ENCODE assay signal across 15 cellular contexts in genomic region chr20:48949304-48950170, GRCh38. TPM values are rescaled to one million over a fixed set of nuclear protein-coding genes. Genes with fewer than 3 reads are reported as not detected.
DNase-seq lines count a peak whose midpoint lies in the region; ATAC-seq and TF ChIP-seq lines count a peak whose summit lies in the region.
"Had no signal": no experiment of that assay in that cellular context is flagged by ENCODE, and none has a peak within 500 bp of the region (broad histone marks: within the 10 kb centered on the region; RNA-seq: fewer than 3 reads in every experiment).

No MANE protein-coding gene starts in this region.

- H3K27me3 ChIP-seq in RWPE2 (ENCODE audit: insufficient read depth, poor library complexity, severe bottlenecking), result no peaks in the 10 kb centered on the region
- H3K27me3 ChIP-seq: esophagus muscularis mucosa had no signal

- no peaks in the 10 kb centered on the region for H3K27me3 Mint-ChIP-seq in natural killer cell treated with Interleukin-12 subunit alpha and Interleukin-12 subunit beta and Interleukin-15 and Interleukin-18, amount 100 ng/mL, for 72 hours
- H3K27me3 Mint-ChIP-seq: activated naive CD4-positive, alpha-beta T cell treated with anti-CD3 and anti-CD28 coated beads, Interleukin-2, amount 50 U/mL, for 24 hours had no signal

- H3K36me3 ChIP-seq in RWPE2 (ENCODE audit: low read depth), result peaks cover 83% of the 10 kb centered on the region

- H3K27ac Mint-ChIP-seq in activated naive CD4-positive, alpha-beta T cell treated with anti-CD3 and anti-CD28 coated beads, Interleukin-2, amount 50 U/mL, for 72 hours, result peak overlapping the region; percentile 14 to 31
- H3K27ac Mint-ChIP-seq in natural killer cell treated with Interleukin-12 subunit alpha and Interleukin-12 subunit beta and Interleukin-15 and Interleukin-18, amount 100 ng/mL, for 72 hours, result no peak overlapping the region
- H3K27ac Mint-ChIP-seq: activated naive CD4-positive, alpha-beta T cell treated with anti-CD3 and anti-CD28 coated beads, Interleukin-2, amount 50 U/mL, for 24 hours had no signal

- no peak overlapping the region for H3K27ac ChIP-seq in RWPE2 (ENCODE audit: poor library complexity, severe bottlenecking)
- H3K27ac ChIP-seq: esophagus muscularis mucosa had no signal

- no peak for DNase-seq in activated naive CD4-positive, alpha-beta T cell treated with anti-CD3 and anti-CD28 coated beads, Interleukin-2, amount 50 U/mL, for 72 hours (ENCODE audit: low spot score in 2 of 2)
- no peak for DNase-seq in activated naive CD4-positive, alpha-beta T cell treated with Interleukin-2 at 50 U/mL for 16 hours
- DNase-seq in RWPE2 (ENCODE audit: low spot score) (peak; percentile 69), iPS-NIHi7 (ENCODE audit: extremely low spot score) (peak; percentile 48)
- DNase-seq in natural killer cell treated with Interleukin-12 subunit alpha and Interleukin-12 subunit beta and Interleukin-15 and Interleukin-18, amount 100 ng/mL, for 72 hours (ENCODE audit: low spot score), result no peak
- DNase-seq: ACHN, cerebellar nuclear complex, mammary epithelial cell, occipital lobe, SHP77 treated with DMSO at 0.1 percent for 48 hours had no signal

- H3K4me3 ChIP-seq in RWPE2 (ENCODE audit: severe bottlenecking), result no peak overlapping the region
- H3K4me3 ChIP-seq: esophagus muscularis mucosa had no signal

- no peaks in the 10 kb centered on the region for H3K9me3 Mint-ChIP-seq in activated naive CD4-positive, alpha-beta T cell treated with anti-CD3 and anti-CD28 coated beads, Interleukin-2, amount 50 U/mL, for 72 hours
- H3K9me3 Mint-ChIP-seq in natural killer cell treated with Interleukin-12 subunit alpha and Interleukin-12 subunit beta and Interleukin-15 and Interleukin-18, amount 100 ng/mL, for 72 hours, result no peaks in the 10 kb centered on the region
- H3K9me3 Mint-ChIP-seq: activated naive CD4-positive, alpha-beta T cell treated with anti-CD3 and anti-CD28 coated beads, Interleukin-2, amount 50 U/mL, for 24 hours had no signal

- no peak for ATAC-seq in activated naive CD4-positive, alpha-beta T cell treated with anti-CD3 and anti-CD28 coated beads, Interleukin-2, amount 50 U/mL, for 72 hours
- no peak for ATAC-seq in RWPE2 (ENCODE audit: low read depth)
- no peak for ATAC-seq in natural killer cell treated with Interleukin-12 subunit alpha and Interleukin-12 subunit beta and Interleukin-15 and Interleukin-18, amount 100 ng/mL, for 72 hours
- ATAC-seq in GM19395 (IDR thresholded peaks at IDR 0.05; ENCODE audit: unreplicated experiment), result no peak
- no peak for ATAC-seq in GM21528 (IDR thresholded peaks at IDR 0.05; ENCODE audit: low FRiP score, unreplicated experiment)
- ATAC-seq in HG03354 (IDR thresholded peaks at IDR 0.05; ENCODE audit: poor library complexity, severe bottlenecking, unreplicated experiment), result no peak

- H3K4me3 Mint-ChIP-seq in natural killer cell treated with Interleukin-12 subunit alpha and Interleukin-12 subunit beta and Interleukin-15 and Interleukin-18, amount 100 ng/mL, for 72 hours, result no peak overlapping the region
- H3K4me3 Mint-ChIP-seq: activated naive CD4-positive, alpha-beta T cell treated with anti-CD3 and anti-CD28 coated beads, Interleukin-2, amount 50 U/mL, for 24 hours had no signal

- H3K4me1 ChIP-seq in RWPE2 (ENCODE audit: insufficient read depth, poor library complexity, severe bottlenecking), result peaks cover 11% of the 10 kb centered on the region

- H3K36me3 Mint-ChIP-seq in activated naive CD4-positive, alpha-beta T cell treated with anti-CD3 and anti-CD28 coated beads, Interleukin-2, amount 50 U/mL, for 72 hours, result peaks cover 0 to 6% of the 10 kb centered on the region in 2 donors
- peaks cover 18% of the 10 kb centered on the region for H3K36me3 Mint-ChIP-seq in natural killer cell treated with Interleukin-12 subunit alpha and Interleukin-12 subunit beta and Interleukin-15 and Interleukin-18, amount 100 ng/mL, for 72 hours

- H3K9me3 ChIP-seq in RWPE2 (ENCODE audit: severe bottlenecking), result no peaks in the 10 kb centered on the region
- H3K9me3 ChIP-seq: esophagus muscularis mucosa had no signal

- H3K4me1 Mint-ChIP-seq in natural killer cell treated with Interleukin-12 subunit alpha and Interleukin-12 subunit beta and Interleukin-15 and Interleukin-18, amount 100 ng/mL, for 72 hours (ENCODE audit: low read depth in 2 of 2), result no peaks in the 10 kb centered on the region
- H3K4me1 Mint-ChIP-seq: activated naive CD4-positive, alpha-beta T cell treated with anti-CD3 and anti-CD28 coated beads, Interleukin-2, amount 50 U/mL, for 24 hours had no signal

- TF ChIP-seq CTCF in RWPE2 (IDR thresholded peaks at IDR 0.05; ENCODE audit: poor library complexity, severe bottlenecking), result no peak

RNA-seq across cellular contexts. Expression of gene ARFGEF2, which starts 28.0 kb away (rescaled TPM):
- 10 to 100 TPM; 23.6 to 24.7 TPM for total RNA-seq in activated naive CD4-positive, alpha-beta T cell treated with anti-CD3 and anti-CD28 coated beads, Interleukin-2, amount 50 U/mL, for 72 hours
- 10 to 100 TPM; 29.8 to 31.5 TPM for total RNA-seq in natural killer cell treated with Interleukin-12 subunit alpha and Interleukin-12 subunit beta and Interleukin-15 and Interleukin-18, amount 100 ng/mL, for 72 hours

Comparison
In these comparisons a context has a peak if more than half of its experiments do, and no peak if none do; other contexts are left out.
1. DNase-seq: peak in RWPE2 (single experiment) and iPS-NIHi7 (single experiment); none in activated naive CD4-positive, alpha-beta T cell treated with anti-CD3 and anti-CD28 coated beads, Interleukin-2, amount 50 U/mL, for 72 hours (0 of 2), activated naive CD4-positive, alpha-beta T cell treated with Interleukin-2 at 50 U/mL for 16 hours (single experiment) and natural killer cell treated with Interleukin-12 subunit alpha and Interleukin-12 subunit beta and Interleukin-15 and Interleukin-18, amount 100 ng/mL, for 72 hours (single experiment).
2. H3K27ac Mint-ChIP-seq: peak in activated naive CD4-positive, alpha-beta T cell treated with anti-CD3 and anti-CD28 coated beads, Interleukin-2, amount 50 U/mL, for 72 hours (2 of 2); none in natural killer cell treated with Interleukin-12 subunit alpha and Interleukin-12 subunit beta and Interleukin-15 and Interleukin-18, amount 100 ng/mL, for 72 hours (0 of 2).